ENCODE assay signal across 8 cellular contexts in the genomic region with DNA sequence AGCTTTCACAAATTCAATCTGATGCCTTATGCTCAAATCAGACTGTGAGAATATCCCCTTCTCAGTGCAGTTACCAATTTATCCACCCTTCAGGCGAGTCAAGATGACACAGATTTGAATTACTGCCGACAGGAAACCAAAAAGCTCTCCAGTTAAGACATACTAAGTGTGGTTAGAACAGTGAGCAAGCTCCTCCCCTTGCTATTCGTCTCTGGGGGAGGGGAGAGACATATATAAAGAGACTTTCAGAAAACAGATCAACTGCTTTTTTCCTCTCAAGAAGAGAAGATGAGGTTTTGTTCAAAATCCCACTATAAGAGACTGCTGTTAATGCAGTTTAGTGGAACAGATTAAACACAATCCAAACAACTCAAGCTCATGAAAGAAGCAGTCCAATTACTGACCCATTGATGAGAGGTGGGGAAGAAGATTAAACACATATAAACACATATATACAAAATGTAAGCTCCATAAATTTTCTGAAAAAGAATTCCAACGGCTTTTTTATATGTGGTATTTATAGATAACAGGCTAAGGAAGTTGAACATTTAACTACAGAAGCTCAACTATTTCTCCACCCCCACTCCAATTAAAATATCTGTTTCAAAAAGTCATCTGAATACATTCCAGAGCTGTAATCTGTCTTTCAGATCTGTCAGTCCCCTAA.
A peak's percentile ranks its signal among the peaks of the same experiment; 100 is the strongest.
DNase-seq lines count a peak whose midpoint lies in the region; ATAC-seq and TF ChIP-seq lines count a peak whose summit lies in the region.

No MANE protein-coding gene starts in this region.

- no peaks in the 10 kb centered on the region for H3K9me3 Mint-ChIP-seq in activated CD8-positive, alpha-beta T cell treated with anti-CD3 and anti-CD28 coated beads for 36 hours

- peak overlapping the region; percentile 34 to 69 (median 54); a peak in 21 of 22 replicates for H3K9ac ChIP-seq in BLaER1 treated with 17β-estradiol and CSF1 and Interleukin-3, amounts not matched to agents 10 nM and 100 nM
- H3K9ac ChIP-seq in parathyroid adenoma = no peak overlapping the region

- H3K79me2 ChIP-seq in parathyroid adenoma = no peaks in the 10 kb centered on the region

- TF ChIP-seq CTCF in activated CD8-positive, alpha-beta T cell treated with anti-CD3 and anti-CD28 coated beads for 36 hours (IDR thresholded peaks at IDR 0.05) = no peak
- TF ChIP-seq CTCF in parathyroid adenoma (IDR thresholded peaks at IDR 0.05) = no peak

- peaks cover 40 to 70% (median 48%) of the 10 kb centered on the region in 10 experiments for H3K4me1 ChIP-seq in BLaER1 treated with 17β-estradiol and CSF1 and Interleukin-3, amounts not matched to agents 10 nM and 100 nM
- peaks cover 11% of the 10 kb centered on the region for H3K4me1 ChIP-seq in parathyroid adenoma

- intact Hi-C loops in activated CD8-positive, alpha-beta T cell treated with anti-CD3 and anti-CD28 coated beads for 36 hours (cut with micrococcal nuclease) = loop anchor here (5.0 kb wide), 1 partner anchor 103 kb away; a partner anchor contains a TSS

- peaks cover 0 to 58% (median 16%) of the 10 kb centered on the region in 11 experiments; a peak in 8 of 22 replicates for H4K20me1 ChIP-seq in BLaER1 treated with 17β-estradiol and CSF1 and Interleukin-3, amounts not matched to agents 10 nM and 100 nM

- H2AFZ ChIP-seq in parathyroid adenoma = no peak overlapping the region

- peak overlapping the region; percentile 74 for H3K4me3 Mint-ChIP-seq in activated CD8-positive, alpha-beta T cell treated with anti-CD3 and anti-CD28 coated beads for 36 hours

- peak overlapping the region; percentile 33 to 80 (median 70); a peak in 21 of 22 replicates for H3K27ac ChIP-seq in BLaER1 treated with 17β-estradiol and CSF1 and Interleukin-3, amounts not matched to agents 10 nM and 100 nM
- no peak overlapping the region for H3K27ac ChIP-seq in parathyroid adenoma

- CTCF ChIA-PET in activated CD8-positive, alpha-beta T cell treated with anti-CD3 and anti-CD28 coated beads for 36 hours (lab: Charles Lee) = interaction anchor here (1.1 to 3.4 kb wide), 12 partner anchors 9 to 326 kb away, joined by 3 to 27 read pairs (median 6); no protein-coding TSS in a partner anchor

- peaks cover 61% of the 10 kb centered on the region for H3K4me1 Mint-ChIP-seq in activated CD8-positive, alpha-beta T cell treated with anti-CD3 and anti-CD28 coated beads for 36 hours (ENCODE audit: low read depth)

- ATAC-seq in GM21390 (IDR thresholded peaks at IDR 0.05; ENCODE audit: unreplicated experiment) = peak; percentile 54
- peak; percentile 95 for ATAC-seq in activated CD8-positive, alpha-beta T cell treated with anti-CD3 and anti-CD28 coated beads for 36 hours

- peaks cover 0 to 5% (median 0%) of the 10 kb centered on the region in 11 experiments; a peak in 2 of 22 replicates for H3K36me3 ChIP-seq in BLaER1 treated with 17β-estradiol and CSF1 and Interleukin-3, amounts not matched to agents 10 nM and 100 nM
- H3K36me3 ChIP-seq in MG63 (no peaks in the 10 kb centered on the region; the same call in none of the 2 replicates), parathyroid adenoma (ENCODE audit: control insufficient read depth, insufficient read depth, low read length) (no peaks in the 10 kb centered on the region)

- H3K27ac Mint-ChIP-seq in activated CD8-positive, alpha-beta T cell treated with anti-CD3 and anti-CD28 coated beads for 36 hours = peak overlapping the region; percentile 83

- peaks cover 2% of the 10 kb centered on the region for H3K36me3 Mint-ChIP-seq in activated CD8-positive, alpha-beta T cell treated with anti-CD3 and anti-CD28 coated beads for 36 hours (ENCODE audit: low read depth)

- H3K9me3 ChIP-seq in BLaER1 treated with 17β-estradiol and CSF1 and Interleukin-3, amounts not matched to agents 10 nM and 100 nM (replicated peaks in 1 of 11) = peaks cover 0 to 11% (median 4%) of the 10 kb centered on the region in 11 experiments; a peak in 12 of 22 replicates
- H3K9me3 ChIP-seq in MG63 (no peaks in the 10 kb centered on the region), parathyroid adenoma (ENCODE audit: control insufficient read depth, low read length) (no peaks in the 10 kb centered on the region)

- H3K4me3 ChIP-seq in BLaER1 treated with 17β-estradiol and CSF1 and Interleukin-3, amounts not matched to agents 10 nM and 100 nM = peak overlapping the region in 9 of 10 experiments; percentile 4 to 64 (median 46); a peak in 15 of 20 replicates
- H3K4me3 ChIP-seq in MG63 (no peak overlapping the region), parathyroid adenoma (ENCODE audit: low read depth, low read length) (no peak overlapping the region)

- H3K27me3 ChIP-seq in BLaER1 treated with 17β-estradiol and CSF1 and Interleukin-3, amounts not matched to agents 10 nM and 100 nM = no peaks in the 10 kb centered on the region
- H3K27me3 ChIP-seq in MG63 (no peaks in the 10 kb centered on the region), parathyroid adenoma (ENCODE audit: control insufficient read depth, insufficient read depth, low read length) (no peaks in the 10 kb centered on the region)

- H3K4me2 ChIP-seq in BLaER1 treated with 17β-estradiol and CSF1 and Interleukin-3, amounts not matched to agents 10 nM and 100 nM = peak overlapping the region; percentile 73 to 97 (median 83)
- H3K4me2 ChIP-seq in parathyroid adenoma (ENCODE audit: low read length) = peak overlapping the region; percentile 30

- POLR2A ChIA-PET in activated CD8-positive, alpha-beta T cell treated with anti-CD3 and anti-CD28 coated beads for 36 hours (lab: Charles Lee) = interaction anchor here (0.6 to 1.3 kb wide), 7 partner anchors 9 to 285 kb away, joined by 3 to 6 read pairs (median 4); a partner anchor contains a TSS

- peak; percentile 23 for DNase-seq in MG63
- DNase-seq in activated CD8-positive, alpha-beta T cell treated with anti-CD3 and anti-CD28 coated beads for 36 hours = peak; percentile 77
- peak; percentile 14 for DNase-seq in fibroblast of gingiva (ENCODE audit: low read depth)
- DNase-seq in DMS53 (lab: John Stamatoyannopoulos, UW) = no peak
- DNase-seq in NCI-H2171 treated with DMSO at 0.1 percent for 48 hours (lab: John Stamatoyannopoulos, UW) = no peak

- no peaks in the 10 kb centered on the region for H3K27me3 Mint-ChIP-seq in activated CD8-positive, alpha-beta T cell treated with anti-CD3 and anti-CD28 coated beads for 36 hours

Comparison
In these comparisons a context has a peak if more than half of its experiments do, and no peak if none do; other contexts are left out.
1. H3K4me3 ChIP-seq: peak in BLaER1 treated with 17β-estradiol and CSF1 and Interleukin-3, amounts not matched to agents 10 nM and 100 nM (9 of 10); none in MG63 (single experiment) and parathyroid adenoma (single experiment).
2. DNase-seq: peak in MG63 (single experiment), activated CD8-positive, alpha-beta T cell treated with anti-CD3 and anti-CD28 coated beads for 36 hours (single experiment) and fibroblast of gingiva (single experiment); none in DMS53 (single experiment) and NCI-H2171 treated with DMSO at 0.1 percent for 48 hours (single experiment).